10 cellular contexts compared by ENCODE assay signal in genomic region chr20:2691663-2692035, GRCh38. TPM values are rescaled to one million over a fixed set of nuclear protein-coding genes. Genes with fewer than 3 reads are reported as not detected.
DNase-seq lines count a peak whose midpoint lies in the region; ATAC-seq and TF ChIP-seq lines count a peak whose summit lies in the region.
"Had no signal": no experiment of that assay in that cellular context is flagged by ENCODE, and none has a peak within 500 bp of the region (broad histone marks: within the 10 kb centered on the region; RNA-seq: fewer than 3 reads in every experiment).

No MANE protein-coding gene starts in this region.

- H2AFZ ChIP-seq in OCI-LY7 (ENCODE audit: low read length): no peak overlapping the region
- H2AFZ ChIP-seq in parathyroid adenoma: peak overlapping the region; percentile 94

- peaks cover 26% of the 10 kb centered on the region for H3K27me3 ChIP-seq in CD4-positive, alpha-beta T cell (ENCODE audit: control insufficient read depth, insufficient read depth, low read length)
- no peaks in the 10 kb centered on the region for H3K27me3 ChIP-seq in parathyroid adenoma (ENCODE audit: control insufficient read depth, insufficient read depth, low read length)

- H3K36me3 ChIP-seq in OCI-LY7 (ENCODE audit: insufficient read depth, low read length) (no peaks in the 10 kb centered on the region), parathyroid adenoma (ENCODE audit: control insufficient read depth, insufficient read depth, low read length) (no peaks in the 10 kb centered on the region)

- CTCF ChIA-PET in CD4-positive, alpha-beta T cell (lab: Charles Lee): interaction anchor here (1.3 kb wide), 1 partner anchor 160 kb away, joined by 3 read pairs; no protein-coding TSS in a partner anchor
- CTCF ChIA-PET in OCI-LY7 (lab: Charles Lee; ENCODE audit: unreplicated experiment): no interaction called here

- no peak for DNase-seq in CD4-positive, alpha-beta T cell
- DNase-seq in OCI-LY7 (ENCODE audit: low spot score) (no peak), endothelial cell (ENCODE audit: low spot score) (no peak), GM10266 (ENCODE audit: extremely low spot score) (no peak), NCI-H524 treated with DMSO at 0.1 percent for 48 hours (lab: John Stamatoyannopoulos, UW) (no peak), putamen (ENCODE audit: low spot score) (no peak)
- DNase-seq: NCI-H446 had no signal

- H3K9me3 ChIP-seq in CD4-positive, alpha-beta T cell (ENCODE audit: control insufficient read depth, low read length): no peaks in the 10 kb centered on the region
- H3K9me3 ChIP-seq in OCI-LY7 (ENCODE audit: low read length): no peaks in the 10 kb centered on the region
- H3K9me3 ChIP-seq in parathyroid adenoma (ENCODE audit: control insufficient read depth, low read length): no peaks in the 10 kb centered on the region

- peak overlapping the region; percentile 48 for H3K27ac Mint-ChIP-seq in CD4-positive, alpha-beta T cell
- H3K27ac Mint-ChIP-seq in endothelial cell (ENCODE audit: unreplicated experiment): peak overlapping the region; percentile 58

- no peak for ATAC-seq in CD4-positive, alpha-beta T cell (ENCODE audit: poor library complexity)
- ATAC-seq in GM18511 (IDR thresholded peaks at IDR 0.05; ENCODE audit: unreplicated experiment): no peak

- no peak for TF ChIP-seq CTCF in CD4-positive, alpha-beta T cell (IDR thresholded peaks at IDR 0.05)
- TF ChIP-seq CTCF in OCI-LY7 (conservative IDR thresholded peaks at IDR 0.05; ENCODE audit: low read length) (no peak), endothelial cell (IDR thresholded peaks at IDR 0.05; ENCODE audit: unreplicated experiment) (no peak), parathyroid adenoma (IDR thresholded peaks at IDR 0.05) (no peak), GM10266 (IDR thresholded peaks at IDR 0.05; ENCODE audit: control insufficient read depth, insufficient read depth, low read depth, missing control alignments) (no peak)

- no TSS peak for BruUV-seq in OCI-LY7 (replicated peaks; lab: Mats Ljungman, UMichigan)

- H3K4me3 ChIP-seq in OCI-LY7 (ENCODE audit: low read depth, low read length, poor library complexity, severe bottlenecking) (no peak overlapping the region), parathyroid adenoma (ENCODE audit: low read depth, low read length) (peak overlapping the region; percentile 60)

- no peaks in the 10 kb centered on the region for H4K20me1 ChIP-seq in OCI-LY7 (ENCODE audit: insufficient read depth, low read length)

- no peaks in the 10 kb centered on the region for H3K4me1 ChIP-seq in OCI-LY7 (ENCODE audit: insufficient read depth, low read length, poor library complexity, severe bottlenecking)
- peaks cover 6% of the 10 kb centered on the region for H3K4me1 ChIP-seq in parathyroid adenoma

- intact Hi-C loops in CD4-positive, alpha-beta T cell (cut with DNase I, micrococcal nuclease): no loop called here
- intact Hi-C loops in OCI-LY7 (cut with micrococcal nuclease; ENCODE audit: unreplicated experiment): no loop called here

- H3K4me2 ChIP-seq in OCI-LY7 (ENCODE audit: low read length): peak overlapping the region; percentile 23; the same call in 1 of the 2 replicates
- peak overlapping the region; percentile 77 for H3K4me2 ChIP-seq in parathyroid adenoma (ENCODE audit: low read length)

- no peaks in the 10 kb centered on the region for H3K79me2 ChIP-seq in OCI-LY7 (ENCODE audit: insufficient read depth, low read depth, low read length)
- H3K79me2 ChIP-seq in parathyroid adenoma: no peaks in the 10 kb centered on the region

- POLR2A ChIA-PET in CD4-positive, alpha-beta T cell (lab: Charles Lee): interaction anchor here (1.8 to 3.6 kb wide), 3 partner anchors 38 to 50 kb away, joined by 6 to 29 read pairs (median 9); no protein-coding TSS in a partner anchor
- POLR2A ChIA-PET in OCI-LY7 (lab: Charles Lee): no interaction called here

- peaks cover 54% of the 10 kb centered on the region for H3K27me3 Mint-ChIP-seq in CD4-positive, alpha-beta T cell
- peaks cover 37% of the 10 kb centered on the region for H3K27me3 Mint-ChIP-seq in endothelial cell (ENCODE audit: unreplicated experiment)

- H3K4me3 Mint-ChIP-seq in CD4-positive, alpha-beta T cell: peak overlapping the region; percentile 92
- H3K4me3 Mint-ChIP-seq in endothelial cell (ENCODE audit: unreplicated experiment): peak overlapping the region; percentile 95

- H3K9ac ChIP-seq in parathyroid adenoma: no peak overlapping the region

- H3K27ac ChIP-seq in CD4-positive, alpha-beta T cell (ENCODE audit: low read depth, low read length): no peak overlapping the region
- H3K27ac ChIP-seq in OCI-LY7 (ENCODE audit: low read depth, low read length, poor library complexity, severe bottlenecking) (no peak overlapping the region), parathyroid adenoma (peak overlapping the region; percentile 83)

- no peaks in the 10 kb centered on the region for H3K9me2 ChIP-seq in OCI-LY7 (ENCODE audit: insufficient read depth, low read length)

- peaks cover 4% of the 10 kb centered on the region for H3K36me3 Mint-ChIP-seq in CD4-positive, alpha-beta T cell (ENCODE audit: low read depth)
- peaks cover 19% of the 10 kb centered on the region for H3K36me3 Mint-ChIP-seq in endothelial cell (ENCODE audit: low read depth, unreplicated experiment)

- peaks cover 30% of the 10 kb centered on the region for H3K4me1 Mint-ChIP-seq in CD4-positive, alpha-beta T cell (ENCODE audit: low read depth)
- H3K4me1 Mint-ChIP-seq in endothelial cell (ENCODE audit: unreplicated experiment): peaks cover 23% of the 10 kb centered on the region

- no peaks in the 10 kb centered on the region for H3K9me3 Mint-ChIP-seq in CD4-positive, alpha-beta T cell
- no peaks in the 10 kb centered on the region for H3K9me3 Mint-ChIP-seq in endothelial cell (ENCODE audit: unreplicated experiment)

RNA-seq across cellular contexts. Expression of gene EBF4, which starts 0.9 kb away (rescaled TPM):
- 1 to 10 TPM; 4.2 to 5.1 TPM for total RNA-seq in CD4-positive, alpha-beta T cell
- total RNA-seq in OCI-LY7 (2014; rRNA removed; shearing (Covaris generic)): 0.41 and 1.5 TPM in 2 replicates
- total RNA-seq in OCI-LY7 (2022) (2.6 and 4.4 TPM in 2 replicates), endothelial cell (ENCODE audit: unreplicated experiment) (5.9 TPM)
- total RNA-seq: G401 had no signal

RNA-seq across cellular contexts. Expression of gene IDH3B, which starts 27.6 kb away (rescaled TPM):
- 100 to 1,000 TPM; 171 to 181 TPM for total RNA-seq in CD4-positive, alpha-beta T cell
- 154 and 162 TPM in 2 replicates for total RNA-seq in OCI-LY7 (2014; rRNA removed; shearing (Covaris generic))
- 123 and 142 TPM in 2 replicates for total RNA-seq in OCI-LY7 (2022)
- 136 TPM for total RNA-seq in endothelial cell (ENCODE audit: unreplicated experiment)

RNA-seq across cellular contexts. Expression of gene NOP56, which starts 39.2 kb away (rescaled TPM):
- total RNA-seq in CD4-positive, alpha-beta T cell: 100 to 1,000 TPM; 261 to 262 TPM
- 580 and 640 TPM in 2 replicates for total RNA-seq in OCI-LY7 (2014; rRNA removed; shearing (Covaris generic))
- total RNA-seq in OCI-LY7 (2022) (464 and 544 TPM in 2 replicates), endothelial cell (ENCODE audit: unreplicated experiment) (144 TPM)
